ENCODE assay signal across 23 cellular contexts in genomic region chr16:1510941-1511351, GRCh38. TPM values are rescaled to one million over a fixed set of nuclear protein-coding genes. Genes with fewer than 3 reads are reported as not detected.
"Had no signal": no experiment of that assay in that cellular context is flagged by ENCODE, and none has a peak within 500 bp of the region (broad histone marks: within the 10 kb centered on the region; RNA-seq: fewer than 3 reads in every experiment).

No MANE protein-coding gene starts in this region.

- H3K9me3 Mint-ChIP-seq: central memory CD8-positive, alpha-beta T cell; stimulated activated memory B cell treated with anti-CD40 and anti-IgM and Interleukin-4, amounts not matched to agents 10 μg/mL and 1 μg/mL and 100 μg/mL, for 72 hours had no signal

- H3K27me3 Mint-ChIP-seq: activated CD4-positive, alpha-beta memory T cell treated with anti-CD3 and anti-CD28 coated beads for 36 hours; activated CD4-positive, alpha-beta T cell treated with anti-CD3 and anti-CD28 coated beads for 36 hours; brain; central memory CD8-positive, alpha-beta T cell; naive B cell; stimulated activated memory B cell treated with anti-CD40 and anti-IgM and Interleukin-4, amounts not matched to agents 10 μg/mL and 1 μg/mL and 100 μg/mL, for 72 hours had no signal

- H3K36me3 ChIP-seq: prostate gland, thoracic aorta had no signal

- H3K4me1 Mint-ChIP-seq: activated CD4-positive, alpha-beta T cell treated with anti-CD3 and anti-CD28 coated beads for 36 hours; brain; central memory CD8-positive, alpha-beta T cell; neural crest cell; stimulated activated memory B cell treated with anti-CD40 and anti-IgM and Interleukin-4, amounts not matched to agents 10 μg/mL and 1 μg/mL and 100 μg/mL, for 72 hours had no signal

- H3K4me3 ChIP-seq: esophagus squamous epithelium, hepatocyte, left lung, mucosa of descending colon, prostate gland, sigmoid colon had no signal

- H3K27ac Mint-ChIP-seq: activated CD4-positive, alpha-beta memory T cell treated with anti-CD3 and anti-CD28 coated beads for 36 hours; activated CD4-positive, alpha-beta T cell treated with anti-CD3 and anti-CD28 coated beads for 36 hours; activated naive CD4-positive, alpha-beta T cell treated with anti-CD3 and anti-CD28 coated beads for 36 hours; activated T-helper 2 cell treated with anti-CD3 and anti-CD28 coated beads, Interferon-gamma antibody, Interleukin-2, Interleukin-4, amounts not matched to agents 10 μg/mL and 5 μg/mL and 100 μg/mL, durations not matched to agents 14 hours and 24 hours and 36 hours; stimulated activated memory B cell treated with anti-CD40 and anti-IgM and Interleukin-4, amounts not matched to agents 10 μg/mL and 1 μg/mL and 100 μg/mL, for 72 hours had no signal

- H3K4me1 ChIP-seq: prostate gland had no signal

- H3K4me3 Mint-ChIP-seq: activated CD4-positive, alpha-beta memory T cell treated with anti-CD3 and anti-CD28 coated beads for 36 hours; activated CD4-positive, alpha-beta T cell treated with anti-CD3 and anti-CD28 coated beads for 36 hours; activated naive CD4-positive, alpha-beta T cell treated with anti-CD3 and anti-CD28 coated beads for 36 hours; brain; central memory CD8-positive, alpha-beta T cell; neural crest cell; stimulated activated memory B cell treated with anti-CD40 and anti-IgM and Interleukin-4, amounts not matched to agents 10 μg/mL and 1 μg/mL and 100 μg/mL, for 72 hours had no signal

- H3K27ac ChIP-seq: hepatocyte, prostate gland, VCaP had no signal

- H3K27me3 ChIP-seq: esophagus squamous epithelium, hepatocyte, left lung, sigmoid colon had no signal

- DNase-seq: activated CD4-positive, alpha-beta memory T cell treated with anti-CD3 and anti-CD28 coated beads for 36 hours; activated CD4-positive, alpha-beta T cell treated with anti-CD3 and anti-CD28 coated beads for 36 hours; activated naive CD4-positive, alpha-beta T cell treated with anti-CD3 and anti-CD28 coated beads for 36 hours; cortex of kidney; esophagus squamous epithelium; left lung; mucosa of descending colon; naive B cell; sigmoid colon; stimulated activated CD4-positive, alpha-beta T cell treated with anti-CD3 and anti-CD28 coated beads, Interleukin-4, amount 100 ng/mL, for 4 hours; T-helper 2 cell had no signal

- H3K79me2 ChIP-seq: hepatocyte had no signal

- H3K4me2 ChIP-seq: hepatocyte had no signal

- ATAC-seq: activated CD4-positive, alpha-beta T cell treated with anti-CD3 and anti-CD28 coated beads for 36 hours; left lung; mucosa of descending colon; stimulated activated memory B cell treated with anti-CD40 and anti-IgM and Interleukin-4, amounts not matched to agents 10 μg/mL and 1 μg/mL and 100 μg/mL, for 72 hours had no signal

RNA-seq across cellular contexts. Expression of gene PTX4, which starts 22.2 kb away (rescaled TPM):
- total RNA-seq: activated CD4-positive, alpha-beta memory T cell treated with anti-CD3 and anti-CD28 coated beads for 36 hours; activated CD4-positive, alpha-beta T cell treated with anti-CD3 and anti-CD28 coated beads for 36 hours; activated naive CD4-positive, alpha-beta T cell treated with anti-CD3 and anti-CD28 coated beads for 36 hours; activated T-helper 2 cell treated with anti-CD3 and anti-CD28 coated beads, Interferon-gamma antibody, Interleukin-2, Interleukin-4, amounts not matched to agents 10 μg/mL and 5 μg/mL and 100 μg/mL, durations not matched to agents 14 hours and 24 hours and 36 hours; esophagus squamous epithelium; hepatocyte; left lung; mucosa of descending colon; osteoblast; sigmoid colon had no signal
- polyA plus RNA-seq: endothelial cell of umbilical vein, hepatocyte, keratinocyte, sigmoid colon had no signal
